In genomic region chr17:37736428-37736827, GRCh38 we compare ENCODE assay signal across 2 cellular contexts.
A peak's percentile ranks its signal among the peaks of the same experiment; 100 is the strongest.
TF ChIP-seq lines count a peak whose summit lies in the region.

No MANE protein-coding gene starts in this region.

TF ChIP-seq in HepG2, 621 proteins besides CTCF, POLR2A, EP300 and RAD21:
- TF ChIP-seq ZNF629 (CRISPR knock-in tag; conservative IDR thresholded peaks at IDR 0.05) = peak; percentile 32; the same call in 1 of the 2 replicates
- TF ChIP-seq HNF1B (CRISPR knock-in tag; IDR thresholded peaks at IDR 0.05) = no peak

TF ChIP-seq in GM12878, 131 proteins besides CTCF, POLR2A, EP300 and RAD21:
- TF ChIP-seq LARP7 (IDR thresholded peaks at IDR 0.05) = no peak
- TF ChIP-seq SRF (IDR thresholded peaks at IDR 0.05; ENCODE audit: low read depth in 2 of 2, low read length in 2 of 2) = no peak
- TF ChIP-seq TCF7 (IDR thresholded peaks at IDR 0.05; ENCODE audit: borderline replicate concordance) = no peak
- no peak for TF ChIP-seq NR2C1 (IDR thresholded peaks at IDR 0.05)
- TF ChIP-seq NR2C2 (IDR thresholded peaks at IDR 0.05; ENCODE audit: borderline replicate concordance, control insufficient read depth, insufficient read length, low read depth) = no peak
- TF ChIP-seq MEF2B (IDR thresholded peaks at IDR 0.05; ENCODE audit: partially characterized antibody, poor library complexity, severe bottlenecking) = no peak
- no peak for TF ChIP-seq NFXL1 (IDR thresholded peaks at IDR 0.05; ENCODE audit: borderline replicate concordance)
